8 cellular contexts compared by ENCODE assay signal in genomic region chr19:52398091-52398461, GRCh38. TPM values are rescaled to one million over a fixed set of nuclear protein-coding genes. Genes with fewer than 3 reads are reported as not detected.
DNase-seq lines count a peak whose midpoint lies in the region; ATAC-seq, FAIRE-seq and TF ChIP-seq lines count a peak whose summit lies in the region.

No MANE protein-coding gene starts in this region.

- H3K27ac ChIP-seq in 22Rv1 (peak overlapping the region; percentile 64), SK-N-MC (no peak overlapping the region), endothelial cell of umbilical vein (ENCODE audit: insufficient read depth, low read depth, low read length) (peak overlapping the region; percentile 42)

- peaks cover 68% of the 10 kb centered on the region for H3K36me3 Mint-ChIP-seq in natural killer cell treated with Interleukin-12 subunit alpha and Interleukin-12 subunit beta and Interleukin-15 and Interleukin-18, amount 100 ng/mL, for 72 hours

- peak overlapping the region; percentile 44; the same call in 1 of the 2 replicates for H3K4me3 ChIP-seq in SK-N-MC
- H3K4me3 ChIP-seq in endothelial cell of umbilical vein (replicated peaks in 1 of 3; ENCODE audit: insufficient read depth in 1 of 3, low read depth in 1 of 3, low read length in 3 of 3): peak overlapping the region; percentile 14 to 73 (median 49)

- no peak for TF ChIP-seq POLR2A in endothelial cell of umbilical vein (IDR thresholded peaks at IDR 0.05; ENCODE audit: low read depth, low read length)

- peaks cover 15 to 21% of the 10 kb centered on the region in 2 donors for H3K4me1 Mint-ChIP-seq in natural killer cell treated with Interleukin-12 subunit alpha and Interleukin-12 subunit beta and Interleukin-15 and Interleukin-18, amount 100 ng/mL, for 72 hours (ENCODE audit: low read depth in 2 of 2)

- no peaks in the 10 kb centered on the region for H4K20me1 ChIP-seq in endothelial cell of umbilical vein (replicated peaks; ENCODE audit: control insufficient read depth, extremely low read depth, insufficient read depth, low read length)

- H3K4me1 ChIP-seq in endothelial cell of umbilical vein (ENCODE audit: control insufficient read depth, extremely low read depth, insufficient read depth, low read length): no peaks in the 10 kb centered on the region

- H3K79me2 ChIP-seq in endothelial cell of umbilical vein (ENCODE audit: control insufficient read depth, insufficient read depth, low read length): no peaks in the 10 kb centered on the region

- H3K4me3 Mint-ChIP-seq in natural killer cell treated with Interleukin-12 subunit alpha and Interleukin-12 subunit beta and Interleukin-15 and Interleukin-18, amount 100 ng/mL, for 72 hours: peak overlapping the region; percentile 89

- H3K9me1 ChIP-seq in endothelial cell of umbilical vein (replicated peaks; ENCODE audit: control insufficient read depth, extremely low read depth, insufficient read depth, low read length): no peaks in the 10 kb centered on the region

- dilution Hi-C loops in endothelial cell of umbilical vein (cut with MboI; ENCODE audit: extremely low pct_ligation_motif_present, low sequenced_read_pairs): no loop called here

- no peak for TF ChIP-seq CTCF in 22Rv1 (IDR thresholded peaks at IDR 0.05)
- no peak for TF ChIP-seq CTCF in GM10266 (IDR thresholded peaks at IDR 0.05; ENCODE audit: control insufficient read depth, insufficient read depth, low read depth, missing control alignments)
- TF ChIP-seq CTCF in endothelial cell of umbilical vein (IDR thresholded peaks at IDR 0.05; ENCODE audit: extremely low read depth in 1 of 2, insufficient read depth in 1 of 2, low read depth in 1 of 2, low read length in 2 of 2): peak in 1 of 2 donors; percentile 8

- ATAC-seq in natural killer cell treated with Interleukin-12 subunit alpha and Interleukin-12 subunit beta and Interleukin-15 and Interleukin-18, amount 100 ng/mL, for 72 hours: peak in 1 of 2 donors; percentile 43
- ATAC-seq in GM19463 (IDR thresholded peaks at IDR 0.05; ENCODE audit: unreplicated experiment): no peak
- ATAC-seq in GM18519 (IDR thresholded peaks at IDR 0.05; ENCODE audit: low FRiP score, unreplicated experiment): no peak

- peak overlapping the region; percentile 63 for H3K4me2 ChIP-seq in endothelial cell of umbilical vein (ENCODE audit: insufficient read depth, low read length)

- peak; percentile 17 for DNase-seq in GM10266 (ENCODE audit: extremely low spot score)
- DNase-seq in SK-N-MC (ENCODE audit: low read depth, low spot score): no peak
- no peak for DNase-seq in endothelial cell of umbilical vein (ENCODE audit: low read depth, low spot score)
- DNase-seq in natural killer cell treated with Interleukin-12 subunit alpha and Interleukin-12 subunit beta and Interleukin-15 and Interleukin-18, amount 100 ng/mL, for 72 hours (ENCODE audit: low spot score): no peak
- DNase-seq in LoVo (ENCODE audit: low spot score): no peak

- FAIRE-seq in endothelial cell of umbilical vein (lab: Jason Lieb, UNC): no peak

- H3K9ac ChIP-seq in SK-N-MC (ENCODE audit: insufficient read length) (no peak overlapping the region), endothelial cell of umbilical vein (replicated peaks; ENCODE audit: extremely low read depth, insufficient read depth, low read length) (peak overlapping the region; percentile 64)

- CTCF ChIA-PET in endothelial cell of umbilical vein (lab: Charles Lee): interaction anchor here (1.1 kb wide), 1 partner anchor 28 kb away, joined by 3 read pairs; the partner anchor contains the start of gene ZNF880

- BruUV-seq in endothelial cell of umbilical vein (replicated peaks; lab: Mats Ljungman, UMichigan): TSS peak; percentile 93

- H3K9me3 Mint-ChIP-seq in natural killer cell treated with Interleukin-12 subunit alpha and Interleukin-12 subunit beta and Interleukin-15 and Interleukin-18, amount 100 ng/mL, for 72 hours: peaks cover 17% of the 10 kb centered on the region

- H3K36me3 ChIP-seq in SK-N-MC (ENCODE audit: insufficient read depth, low read length) (no peaks in the 10 kb centered on the region), endothelial cell of umbilical vein (ENCODE audit: control insufficient read depth in 2 of 2, extremely low read depth in 1 of 2, insufficient read depth in 2 of 2, low read length in 2 of 2) (peaks cover 0 to 5% of the 10 kb centered on the region in 2 experiments)

- H3K27me3 ChIP-seq in endothelial cell of umbilical vein (ENCODE audit: control insufficient read depth in 2 of 2, insufficient read depth in 2 of 2, low read length in 2 of 2): no peaks in the 10 kb centered on the region

- POLR2A ChIA-PET in endothelial cell of umbilical vein (lab: Charles Lee): no interaction called here

- H2AFZ ChIP-seq in endothelial cell of umbilical vein (ENCODE audit: low read depth, low read length): peak overlapping the region; percentile 66

- peak overlapping the region; percentile 73 to 81 for H3K27ac Mint-ChIP-seq in natural killer cell treated with Interleukin-12 subunit alpha and Interleukin-12 subunit beta and Interleukin-15 and Interleukin-18, amount 100 ng/mL, for 72 hours

- H3K9me3 ChIP-seq in SK-N-MC (ENCODE audit: low read depth, low read length) (0 out of 2 replicates have a peak, but pooled peaks cover 3% of the 10 kb centered on the region), endothelial cell of umbilical vein (replicated peaks; ENCODE audit: control insufficient read depth, insufficient read depth, low read length) (no peaks in the 10 kb centered on the region)

- H3K27me3 Mint-ChIP-seq in natural killer cell treated with Interleukin-12 subunit alpha and Interleukin-12 subunit beta and Interleukin-15 and Interleukin-18, amount 100 ng/mL, for 72 hours: no peaks in the 10 kb centered on the region

- intact Hi-C loops in endothelial cell of umbilical vein (cut with micrococcal nuclease): loop anchor here (5.0 to 10.0 kb wide), 2 partner anchors 61 to 797 kb away; partner anchors contain the start of genes ZNF610 and ZNF665

TF ChIP-seq in endothelial cell of umbilical vein, 7 proteins besides CTCF, POLR2A, EP300 and RAD21 (continues in another document):
- no peak for TF ChIP-seq MYC (IDR thresholded peaks at IDR 0.05; ENCODE audit: low read depth, low read length)
- no peak for TF ChIP-seq EZH2 (IDR thresholded peaks at IDR 0.05; ENCODE audit: borderline replicate concordance, low read depth, low read length, severe bottlenecking)
- no peak for TF ChIP-seq POLR2AphosphoS5 (IDR thresholded peaks at IDR 0.05; ENCODE audit: insufficient read depth, low read depth, low read length)
- TF ChIP-seq GATA2 (IDR thresholded peaks at IDR 0.05; ENCODE audit: insufficient read depth, insufficient read length, low read depth, low read length): no peak

RNA-seq across cellular contexts. Expression of gene ZNF528, which starts 0.4 kb away (rescaled TPM):
- 11.3 and 16.1 TPM in 2 replicates for total RNA-seq in endothelial cell of umbilical vein
- 5.3 and 6.2 TPM in 2 replicates for polyA plus RNA-seq in endothelial cell of umbilical vein
- 4.6 and 4.9 TPM in 2 replicates for polyA plus RNA-seq in endothelial cell of umbilical vein (2011; cell fraction: cytosol; rRNA removed)
- polyA plus RNA-seq in endothelial cell of umbilical vein (2011; cell fraction: nucleus; rRNA removed): 36.0 and 37.8 TPM in 2 replicates
- 5.6 and 7.0 TPM in 2 replicates for polyA plus RNA-seq in endothelial cell of umbilical vein (2012)
- 13.1 and 14.4 TPM in 2 replicates for polyA minus RNA-seq in endothelial cell of umbilical vein
- not detected for polyA minus RNA-seq in endothelial cell of umbilical vein (2011; cell fraction: cytosol; rRNA and poly(A)+ RNA removed)
- 16.0 and 23.5 TPM in 2 replicates for polyA minus RNA-seq in endothelial cell of umbilical vein (2011; cell fraction: nucleus; rRNA and poly(A)+ RNA removed)
- 10 to 100 TPM in 1 of 2 donors, 1 to 10 TPM in 1; 8.3 to 12.6 TPM for total RNA-seq in natural killer cell treated with Interleukin-12 subunit alpha and Interleukin-12 subunit beta and Interleukin-15 and Interleukin-18, amount 100 ng/mL, for 72 hours

RNA-seq across cellular contexts. Expression of gene ZNF880, which starts 28.4 kb away (rescaled TPM):
- 7.9 and 11.0 TPM in 2 replicates for total RNA-seq in endothelial cell of umbilical vein
- polyA plus RNA-seq in endothelial cell of umbilical vein: 8.3 and 10.7 TPM in 2 replicates
- polyA plus RNA-seq in endothelial cell of umbilical vein (2011; cell fraction: cytosol; rRNA removed): 11.5 and 11.7 TPM in 2 replicates
- polyA plus RNA-seq in endothelial cell of umbilical vein (2011; cell fraction: nucleus; rRNA removed): 14.2 and 19.8 TPM in 2 replicates
- 10.5 and 11.1 TPM in 2 replicates for polyA plus RNA-seq in endothelial cell of umbilical vein (2012)
- polyA minus RNA-seq in endothelial cell of umbilical vein: 9.0 and 15.9 TPM in 2 replicates
- not detected for polyA minus RNA-seq in endothelial cell of umbilical vein (2011; cell fraction: cytosol; rRNA and poly(A)+ RNA removed)
- 7.8 and 13.4 TPM in 2 replicates for polyA minus RNA-seq in endothelial cell of umbilical vein (2011; cell fraction: nucleus; rRNA and poly(A)+ RNA removed)
- total RNA-seq in natural killer cell treated with Interleukin-12 subunit alpha and Interleukin-12 subunit beta and Interleukin-15 and Interleukin-18, amount 100 ng/mL, for 72 hours: 10 to 100 TPM in 1 of 2 donors, 1 to 10 TPM in 1; 6.1 to 13.7 TPM

RNA-seq across cellular contexts. Expression of gene ZNF534, which starts 30.9 kb away (rescaled TPM):
- total RNA-seq in endothelial cell of umbilical vein: not detected in 2 replicates
- polyA plus RNA-seq in endothelial cell of umbilical vein: not detected in 2 replicates
- not detected in 2 replicates for polyA plus RNA-seq in endothelial cell of umbilical vein (2011; cell fraction: cytosol; rRNA removed)
- not detected in 2 replicates for polyA plus RNA-seq in endothelial cell of umbilical vein (2011; cell fraction: nucleus; rRNA removed)
- not detected in 2 replicates for polyA plus RNA-seq in endothelial cell of umbilical vein (2012)
- not detected in 2 replicates for polyA minus RNA-seq in endothelial cell of umbilical vein
- not detected for polyA minus RNA-seq in endothelial cell of umbilical vein (2011; cell fraction: cytosol; rRNA and poly(A)+ RNA removed)
- polyA minus RNA-seq in endothelial cell of umbilical vein (2011; cell fraction: nucleus; rRNA and poly(A)+ RNA removed): not detected in 2 replicates
- total RNA-seq in natural killer cell treated with Interleukin-12 subunit alpha and Interleukin-12 subunit beta and Interleukin-15 and Interleukin-18, amount 100 ng/mL, for 72 hours: not detected

RNA-seq across cellular contexts. Expression of gene ZNF578, which starts 55.3 kb away (rescaled TPM):
- 0.85 and 1.00 TPM in 2 replicates for total RNA-seq in endothelial cell of umbilical vein
- 0.40 and 0.46 TPM in 2 replicates for polyA plus RNA-seq in endothelial cell of umbilical vein
- 0.23 and 0.28 TPM in 2 replicates for polyA plus RNA-seq in endothelial cell of umbilical vein (2011; cell fraction: cytosol; rRNA removed)
- polyA plus RNA-seq in endothelial cell of umbilical vein (2011; cell fraction: nucleus; rRNA removed): 2.8 and 3.3 TPM in 2 replicates
- polyA plus RNA-seq in endothelial cell of umbilical vein (2012): 0.27 and 0.59 TPM in 2 replicates
- polyA minus RNA-seq in endothelial cell of umbilical vein: 0.46 and 2.0 TPM in 2 replicates
- polyA minus RNA-seq in endothelial cell of umbilical vein (2011; cell fraction: cytosol; rRNA and poly(A)+ RNA removed): not detected
- 1.7 and 1.8 TPM in 2 replicates for polyA minus RNA-seq in endothelial cell of umbilical vein (2011; cell fraction: nucleus; rRNA and poly(A)+ RNA removed)
- 1 to 10 TPM in 1 of 2 donors, under 1 TPM in 1; 1.00 to 1.1 TPM for total RNA-seq in natural killer cell treated with Interleukin-12 subunit alpha and Interleukin-12 subunit beta and Interleukin-15 and Interleukin-18, amount 100 ng/mL, for 72 hours
